Comparison of ENCODE assay signal across 32 cellular contexts in the genomic region with DNA sequence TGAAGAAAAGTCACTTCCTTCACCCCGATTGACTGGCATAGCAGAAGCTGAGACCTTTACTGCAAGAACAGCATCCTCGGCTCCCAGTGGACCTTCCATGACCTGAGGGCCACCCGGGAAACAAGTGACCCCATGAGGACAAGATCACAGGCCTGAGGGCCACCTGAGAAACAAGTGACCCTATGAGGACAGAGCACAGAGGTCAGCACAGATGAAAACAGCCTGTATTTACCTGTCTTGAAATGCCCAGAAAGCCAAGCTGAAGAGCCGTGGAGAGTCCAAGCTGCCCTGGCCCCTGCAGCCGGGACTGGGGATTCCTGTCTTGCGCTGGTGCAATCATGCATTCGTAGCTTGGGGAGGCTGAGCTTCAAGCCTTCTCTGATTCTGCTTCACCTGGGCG.
"Had no signal": no experiment of that assay in that cellular context is flagged by ENCODE, and none has a peak within 500 bp of the region (broad histone marks: within the 10 kb centered on the region; RNA-seq: fewer than 3 reads in every experiment).

No MANE protein-coding gene starts in this region.

- H3K27ac ChIP-seq: ascending aorta, breast epithelium, cardiac muscle cell, colonic mucosa, foreskin keratinocyte, gastrocnemius medialis had no signal

- H3K36me3 ChIP-seq: ascending aorta, breast epithelium, cardiac muscle cell, colonic mucosa, gastrocnemius medialis had no signal

- DNase-seq: activated CD4-positive, alpha-beta T cell treated with anti-CD3 and anti-CD28 coated beads for 36 hours; activated CD4-positive, alpha-beta T cell treated with anti-CD3 and anti-CD28 coated beads, Interleukin-2, amount 10 ng/mL, durations not matched to agents 7 days and 5 days; activated CD4-positive, alpha-beta T cell treated with anti-CD3 and anti-CD28 coated beads, Interleukin-2, amount 50 U/mL, for 48 hours; activated CD4-positive, CD25-positive, alpha-beta regulatory T cell; activated CD4-positive, CD25-positive, alpha-beta regulatory T cell treated with anti-CD3 and anti-CD28 coated beads, Interleukin-2, amount 50 U/mL, for 72 hours; activated CD8-positive, alpha-beta memory T cell treated with anti-CD3 and anti-CD28 coated beads, Interleukin-2, amount 50 U/mL, for 48 hours; activated CD8-positive, alpha-beta T cell treated with anti-CD3 and anti-CD28 coated beads for 36 hours; activated gamma-delta T cell; activated naive CD4-positive, alpha-beta T cell; activated naive CD4-positive, alpha-beta T cell treated with anti-CD3 and anti-CD28 coated beads, Interleukin-2, amount 10 ng/mL, durations not matched to agents 7 days and 5 days; activated naive CD8-positive, alpha-beta T cell treated with anti-CD3 and anti-CD28 coated beads, Interleukin-2, amount 10 ng/mL, durations not matched to agents 7 days and 5 days; activated T-cell treated with anti-CD3 and anti-CD28 coated beads for 4 hours; activated T-cell treated with anti-CD3 and anti-CD28 coated beads, Interleukin-2, amount 50 U/mL, for 24 hours; activated T-cell treated with anti-CD3 and anti-CD28 coated beads, Interleukin-2, amount 50 U/mL, for 72 hours; central memory CD4-positive, alpha-beta T cell; cerebellar nuclear complex; colonic mucosa; effector memory CD4-positive, alpha-beta T cell; endodermal cell; foreskin keratinocyte; gastrocnemius medialis; glutamatergic neuron; T-helper 1 cell; T-helper 17 cell; T1000 had no signal

- H3K36me3 Mint-ChIP-seq: activated naive CD4-positive, alpha-beta T cell treated with anti-CD3 and anti-CD28 coated beads, Interleukin-2, amount 10 ng/mL, durations not matched to agents 7 days and 5 days; activated naive CD4-positive, alpha-beta T cell treated with anti-CD3 and anti-CD28 coated beads, Interleukin-2, amount 50 U/mL, for 72 hours; activated naive CD8-positive, alpha-beta T cell treated with anti-CD3 and anti-CD28 coated beads, Interleukin-2, amount 10 ng/mL, durations not matched to agents 7 days and 5 days; brain had no signal

- H3K27me3 ChIP-seq: ascending aorta, breast epithelium, colonic mucosa, foreskin keratinocyte, gastrocnemius medialis had no signal

- H3K4me3 Mint-ChIP-seq: activated CD4-positive, alpha-beta T cell treated with anti-CD3 and anti-CD28 coated beads for 36 hours; activated CD4-positive, alpha-beta T cell treated with anti-CD3 and anti-CD28 coated beads, Interleukin-2, amount 10 ng/mL, durations not matched to agents 7 days and 5 days; activated CD8-positive, alpha-beta T cell treated with anti-CD3 and anti-CD28 coated beads for 36 hours; activated naive CD4-positive, alpha-beta T cell treated with anti-CD3 and anti-CD28 coated beads, Interleukin-2, amount 10 ng/mL, durations not matched to agents 7 days and 5 days; activated naive CD8-positive, alpha-beta T cell treated with anti-CD3 and anti-CD28 coated beads, Interleukin-2, amount 10 ng/mL, durations not matched to agents 7 days and 5 days; activated T-cell treated with anti-CD3 and anti-CD28 coated beads, Interleukin-2, amount 50 U/mL, for 24 hours; activated T-cell treated with anti-CD3 and anti-CD28 coated beads, Interleukin-2, amount 50 U/mL, for 72 hours; brain; endodermal cell; T-helper 17 cell; T-helper 2 cell treated with Interferon-gamma antibody and Interleukin-4, amounts not matched to agents 5 μg/mL and 100 μg/mL, for 36 hours had no signal

- ATAC-seq: activated CD4-positive, alpha-beta T cell treated with anti-CD3 and anti-CD28 coated beads for 36 hours; activated CD8-positive, alpha-beta T cell treated with anti-CD3 and anti-CD28 coated beads for 36 hours; activated naive CD4-positive, alpha-beta T cell treated with anti-CD3 and anti-CD28 coated beads, Interleukin-2, amount 50 U/mL, for 72 hours; activated T-cell treated with anti-CD3 and anti-CD28 coated beads, Interleukin-2, amount 50 U/mL, for 72 hours; esophagus mucosa; foreskin keratinocyte; gastrocnemius medialis; T-helper 17 cell had no signal

- H3K4me3 ChIP-seq: ascending aorta, breast epithelium, cardiac muscle cell, colonic mucosa, gastrocnemius medialis had no signal

- H3K27ac Mint-ChIP-seq: activated CD4-positive, alpha-beta T cell treated with anti-CD3 and anti-CD28 coated beads for 36 hours; activated CD4-positive, alpha-beta T cell treated with anti-CD3 and anti-CD28 coated beads, Interleukin-2, amount 10 ng/mL, durations not matched to agents 7 days and 5 days; activated CD8-positive, alpha-beta T cell treated with anti-CD3 and anti-CD28 coated beads for 36 hours; activated naive CD4-positive, alpha-beta T cell treated with anti-CD3 and anti-CD28 coated beads, Interleukin-2, amount 10 ng/mL, durations not matched to agents 7 days and 5 days; activated naive CD4-positive, alpha-beta T cell treated with anti-CD3 and anti-CD28 coated beads, Interleukin-2, amount 50 U/mL, for 72 hours; activated naive CD8-positive, alpha-beta T cell treated with anti-CD3 and anti-CD28 coated beads, Interleukin-2, amount 10 ng/mL, durations not matched to agents 7 days and 5 days; activated T-cell treated with anti-CD3 and anti-CD28 coated beads, Interleukin-2, amount 50 U/mL, for 24 hours; activated T-cell treated with anti-CD3 and anti-CD28 coated beads, Interleukin-2, amount 50 U/mL, for 72 hours; brain; endodermal cell; T-helper 17 cell; T-helper 2 cell treated with Interferon-gamma antibody and Interleukin-4, amounts not matched to agents 5 μg/mL and 100 μg/mL, for 36 hours had no signal

- H3K4me1 Mint-ChIP-seq: activated CD4-positive, alpha-beta T cell treated with anti-CD3 and anti-CD28 coated beads for 36 hours; activated CD4-positive, alpha-beta T cell treated with anti-CD3 and anti-CD28 coated beads, Interleukin-2, amount 10 ng/mL, durations not matched to agents 7 days and 5 days; activated naive CD4-positive, alpha-beta T cell treated with anti-CD3 and anti-CD28 coated beads, Interleukin-2, amount 10 ng/mL, durations not matched to agents 7 days and 5 days; activated naive CD8-positive, alpha-beta T cell treated with anti-CD3 and anti-CD28 coated beads, Interleukin-2, amount 10 ng/mL, durations not matched to agents 7 days and 5 days; brain; endodermal cell; T-helper 17 cell had no signal

- H3K27me3 Mint-ChIP-seq: activated naive CD4-positive, alpha-beta T cell treated with anti-CD3 and anti-CD28 coated beads, Interleukin-2, amount 10 ng/mL, durations not matched to agents 7 days and 5 days had no signal

- H3K9me3 Mint-ChIP-seq: activated CD4-positive, alpha-beta T cell treated with anti-CD3 and anti-CD28 coated beads, Interleukin-2, amount 10 ng/mL, durations not matched to agents 7 days and 5 days; activated CD8-positive, alpha-beta T cell treated with anti-CD3 and anti-CD28 coated beads for 36 hours; activated naive CD4-positive, alpha-beta T cell treated with anti-CD3 and anti-CD28 coated beads, Interleukin-2, amount 10 ng/mL, durations not matched to agents 7 days and 5 days; activated naive CD4-positive, alpha-beta T cell treated with anti-CD3 and anti-CD28 coated beads, Interleukin-2, amount 50 U/mL, for 72 hours; activated naive CD8-positive, alpha-beta T cell treated with anti-CD3 and anti-CD28 coated beads, Interleukin-2, amount 10 ng/mL, durations not matched to agents 7 days and 5 days; activated T-cell treated with anti-CD3 and anti-CD28 coated beads, Interleukin-2, amount 50 U/mL, for 24 hours; endodermal cell; T-helper 2 cell treated with Interferon-gamma antibody and Interleukin-4, amounts not matched to agents 5 μg/mL and 100 μg/mL, for 36 hours had no signal

- H3K4me1 ChIP-seq: ascending aorta, breast epithelium, colonic mucosa, foreskin keratinocyte, gastrocnemius medialis had no signal

- H3K9me3 ChIP-seq: colonic mucosa, gastrocnemius medialis had no signal
